ENCODE assay signal across 13 cellular contexts in the genomic region with DNA sequence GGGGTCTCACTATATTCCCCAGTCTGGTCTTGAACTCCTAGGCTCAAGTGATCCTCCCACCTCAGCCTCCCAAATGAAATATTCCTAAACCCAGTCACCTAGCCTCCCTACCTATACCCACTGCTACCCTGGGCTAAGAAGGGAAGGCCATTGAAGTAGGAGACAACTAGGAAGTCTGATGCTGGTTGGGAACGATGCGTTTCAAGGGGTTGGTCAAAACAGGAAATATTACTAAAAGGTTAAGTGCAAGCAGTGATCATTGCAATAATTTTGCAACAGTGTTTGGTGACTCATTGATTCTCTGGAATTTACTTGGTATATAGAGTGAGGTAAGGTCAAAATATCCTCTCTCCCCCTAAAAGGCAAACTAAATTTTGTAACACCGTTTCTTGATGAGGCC. TPM values are rescaled to one million over a fixed set of nuclear protein-coding genes. Genes with fewer than 3 reads are reported as not detected.
DNase-seq lines count a peak whose midpoint lies in the region; ATAC-seq and TF ChIP-seq lines count a peak whose summit lies in the region.
"Had no signal": no experiment of that assay in that cellular context is flagged by ENCODE, and none has a peak within 500 bp of the region (broad histone marks: within the 10 kb centered on the region; RNA-seq: fewer than 3 reads in every experiment).

No MANE protein-coding gene starts in this region.

- no peaks in the 10 kb centered on the region for H4K20me1 ChIP-seq in PC-9 (ENCODE audit: insufficient read depth)

- peaks cover 21% of the 10 kb centered on the region for H3K4me1 ChIP-seq in PC-9 (replicated peaks; ENCODE audit: insufficient read depth)

- H3K4me1 Mint-ChIP-seq in activated CD8-positive, alpha-beta T cell treated with anti-CD3 and anti-CD28 coated beads for 36 hours (ENCODE audit: low read depth): peaks cover 14% of the 10 kb centered on the region
- peaks cover 11% of the 10 kb centered on the region for H3K4me1 Mint-ChIP-seq in activated CD8-positive, alpha-beta T cell treated with anti-CD3 and anti-CD28 coated beads, Interleukin-2, amount 10 ng/mL, durations not matched to agents 7 days and 5 days (ENCODE audit: low read depth)
- peaks cover 13 to 21% of the 10 kb centered on the region in 2 donors for H3K4me1 Mint-ChIP-seq in stimulated activated naive B cell treated with anti-CD40 and anti-IgM and Interleukin-4, amounts not matched to agents 10 μg/mL and 1 μg/mL and 100 μg/mL, for 72 hours

- intact Hi-C loops in activated CD8-positive, alpha-beta T cell treated with anti-CD3 and anti-CD28 coated beads for 36 hours (cut with micrococcal nuclease): no loop called here
- intact Hi-C loops in PC-9 (cut with micrococcal nuclease; ENCODE audit: unreplicated experiment): no loop called here

- H3K27me3 Mint-ChIP-seq in activated CD8-positive, alpha-beta T cell treated with anti-CD3 and anti-CD28 coated beads for 36 hours: no peaks in the 10 kb centered on the region
- H3K27me3 Mint-ChIP-seq in activated CD8-positive, alpha-beta T cell treated with anti-CD3 and anti-CD28 coated beads, Interleukin-2, amount 10 ng/mL, durations not matched to agents 7 days and 5 days (ENCODE audit: low read depth): no peaks in the 10 kb centered on the region
- peaks cover 0 to 4% of the 10 kb centered on the region in 2 donors for H3K27me3 Mint-ChIP-seq in stimulated activated naive B cell treated with anti-CD40 and anti-IgM and Interleukin-4, amounts not matched to agents 10 μg/mL and 1 μg/mL and 100 μg/mL, for 72 hours
- H3K27me3 Mint-ChIP-seq: B cell had no signal

- H3K9me2 ChIP-seq in PC-9 (ENCODE audit: insufficient read depth): no peaks in the 10 kb centered on the region

- H3K9me3 ChIP-seq in PC-9 (ENCODE audit: insufficient read depth, low read depth): peaks cover 19% of the 10 kb centered on the region

- no peak overlapping the region for H3K4me3 ChIP-seq in PC-9
- H3K4me3 ChIP-seq in choroid plexus epithelial cell (ENCODE audit: low read depth, low read length): no peak overlapping the region
- H3K4me3 ChIP-seq: SK-N-MC, tibial nerve had no signal

- CTCF ChIA-PET in activated CD8-positive, alpha-beta T cell treated with anti-CD3 and anti-CD28 coated beads for 36 hours (lab: Charles Lee): interaction anchor here (1.7 to 2.9 kb wide), 2 partner anchors 21 to 42 kb away, joined by 5 to 13 read pairs; a partner anchor contains a TSS
- CTCF ChIA-PET in activated CD8-positive, alpha-beta T cell treated with anti-CD3 and anti-CD28 coated beads, Interleukin-2, amount 10 ng/mL, durations not matched to agents 7 days and 5 days (lab: Charles Lee): interaction anchor here (1.2 to 1.6 kb wide), 2 partner anchors 10 to 213 kb away, joined by 3 to 5 read pairs; no protein-coding TSS in a partner anchor
- CTCF ChIA-PET in PC-9 (lab: Charles Lee): no interaction called here

- peak overlapping the region; percentile 93 for H3K27ac Mint-ChIP-seq in activated CD8-positive, alpha-beta T cell treated with anti-CD3 and anti-CD28 coated beads for 36 hours
- H3K27ac Mint-ChIP-seq in activated CD8-positive, alpha-beta T cell treated with anti-CD3 and anti-CD28 coated beads, Interleukin-2, amount 10 ng/mL, durations not matched to agents 7 days and 5 days: no peak overlapping the region
- H3K27ac Mint-ChIP-seq in stimulated activated naive B cell treated with anti-CD40 and anti-IgM and Interleukin-4, amounts not matched to agents 10 μg/mL and 1 μg/mL and 100 μg/mL, for 72 hours: peak overlapping the region; percentile 91
- H3K27ac Mint-ChIP-seq: B cell had no signal

- peaks cover 15% of the 10 kb centered on the region for H3K9me3 Mint-ChIP-seq in activated CD8-positive, alpha-beta T cell treated with anti-CD3 and anti-CD28 coated beads for 36 hours
- H3K9me3 Mint-ChIP-seq in activated CD8-positive, alpha-beta T cell treated with anti-CD3 and anti-CD28 coated beads, Interleukin-2, amount 10 ng/mL, durations not matched to agents 7 days and 5 days (ENCODE audit: insufficient read depth): peaks cover 12% of the 10 kb centered on the region
- H3K9me3 Mint-ChIP-seq in stimulated activated naive B cell treated with anti-CD40 and anti-IgM and Interleukin-4, amounts not matched to agents 10 μg/mL and 1 μg/mL and 100 μg/mL, for 72 hours: peaks cover 0 to 9% of the 10 kb centered on the region in 2 donors

- peak overlapping the region; percentile 10 for H3K4me3 Mint-ChIP-seq in activated CD8-positive, alpha-beta T cell treated with anti-CD3 and anti-CD28 coated beads for 36 hours
- no peak overlapping the region for H3K4me3 Mint-ChIP-seq in activated CD8-positive, alpha-beta T cell treated with anti-CD3 and anti-CD28 coated beads, Interleukin-2, amount 10 ng/mL, durations not matched to agents 7 days and 5 days
- peak overlapping the region; percentile 9 to 35 for H3K4me3 Mint-ChIP-seq in stimulated activated naive B cell treated with anti-CD40 and anti-IgM and Interleukin-4, amounts not matched to agents 10 μg/mL and 1 μg/mL and 100 μg/mL, for 72 hours
- H3K4me3 Mint-ChIP-seq: B cell had no signal

- H2AFZ ChIP-seq in PC-9: no peak overlapping the region

- no peak for TF ChIP-seq CTCF in activated CD8-positive, alpha-beta T cell treated with anti-CD3 and anti-CD28 coated beads for 36 hours (IDR thresholded peaks at IDR 0.05)
- TF ChIP-seq CTCF in PC-9 (conservative IDR thresholded peaks at IDR 0.05) (no peak), choroid plexus epithelial cell (conservative IDR thresholded peaks at IDR 0.05; ENCODE audit: low read depth, low read length) (no peak)

- H3K36me3 ChIP-seq in PC-9 (ENCODE audit: low read depth): no peaks in the 10 kb centered on the region
- H3K36me3 ChIP-seq: tibial nerve had no signal

- peaks cover 3% of the 10 kb centered on the region for H3K79me2 ChIP-seq in PC-9 (ENCODE audit: low read depth)

- POLR2A ChIA-PET in activated CD8-positive, alpha-beta T cell treated with anti-CD3 and anti-CD28 coated beads for 36 hours (lab: Charles Lee): interaction anchor here (0.7 to 1.3 kb wide), 3 partner anchors 8 to 32 kb away, joined by 3 read pairs; no protein-coding TSS in a partner anchor
- POLR2A ChIA-PET in activated CD8-positive, alpha-beta T cell treated with anti-CD3 and anti-CD28 coated beads, Interleukin-2, amount 10 ng/mL, durations not matched to agents 7 days and 5 days (lab: Charles Lee): interaction anchor here (0.6 kb wide), 1 partner anchor 359 kb away, joined by 5 read pairs; no protein-coding TSS in a partner anchor
- POLR2A ChIA-PET in PC-9 (lab: Charles Lee; ENCODE audit: unreplicated experiment): no interaction called here

- peak; percentile 45 for ATAC-seq in activated CD8-positive, alpha-beta T cell treated with anti-CD3 and anti-CD28 coated beads for 36 hours
- ATAC-seq in activated CD8-positive, alpha-beta T cell treated with anti-CD3 and anti-CD28 coated beads, Interleukin-2, amount 10 ng/mL, durations not matched to agents 7 days and 5 days: no peak
- ATAC-seq in stimulated activated naive B cell treated with anti-CD40 and anti-IgM and Interleukin-4, amounts not matched to agents 10 μg/mL and 1 μg/mL and 100 μg/mL, for 72 hours (replicated peaks): peak; percentile 49 to 61
- ATAC-seq in GM18520 (IDR thresholded peaks at IDR 0.05; ENCODE audit: unreplicated experiment): no peak

- peak overlapping the region; percentile 46 for H3K4me2 ChIP-seq in PC-9

- peaks cover 19% of the 10 kb centered on the region for H3F3A ChIP-seq in PC-9 (ENCODE audit: insufficient read depth, low read depth)

- H3K27me3 ChIP-seq in PC-9 (ENCODE audit: insufficient read depth, low read depth): no peaks in the 10 kb centered on the region
- H3K27me3 ChIP-seq: tibial nerve had no signal

- peaks cover 18% of the 10 kb centered on the region for H3K36me3 Mint-ChIP-seq in activated CD8-positive, alpha-beta T cell treated with anti-CD3 and anti-CD28 coated beads for 36 hours (ENCODE audit: low read depth)
- H3K36me3 Mint-ChIP-seq in activated CD8-positive, alpha-beta T cell treated with anti-CD3 and anti-CD28 coated beads, Interleukin-2, amount 10 ng/mL, durations not matched to agents 7 days and 5 days (ENCODE audit: low read depth): peaks cover 10% of the 10 kb centered on the region
- peaks cover 13% of the 10 kb centered on the region in 2 donors for H3K36me3 Mint-ChIP-seq in stimulated activated naive B cell treated with anti-CD40 and anti-IgM and Interleukin-4, amounts not matched to agents 10 μg/mL and 1 μg/mL and 100 μg/mL, for 72 hours

- peak; percentile 34 for DNase-seq in activated CD8-positive, alpha-beta T cell treated with anti-CD3 and anti-CD28 coated beads for 36 hours
- no peak for DNase-seq in activated CD8-positive, alpha-beta T cell treated with anti-CD3 and anti-CD28 coated beads, Interleukin-2, amount 10 ng/mL, durations not matched to agents 7 days and 5 days
- DNase-seq in PC-9 (peak in 1 of 2 experiments; percentile 88), choroid plexus epithelial cell (ENCODE audit: low read depth) (peak; percentile 84), cerebellar nuclear complex (lab: John Stamatoyannopoulos, UW) (no peak)
- no peak for DNase-seq in stimulated activated naive B cell treated with anti-CD40 and anti-IgM and Interleukin-4, amounts not matched to agents 10 μg/mL and 1 μg/mL and 100 μg/mL, for 72 hours
- no peak for DNase-seq in activated CD4-positive, CD25-positive, alpha-beta regulatory T cell (lab: John Stamatoyannopoulos, UW)
- DNase-seq: NCI-H345; stimulated activated CD4-positive, alpha-beta T cell treated with anti-CD3 and anti-CD28 coated beads, Interleukin-4, amount 100 ng/mL, for 24 hours had no signal

- peak overlapping the region; percentile 69 for H3K27ac ChIP-seq in PC-9
- H3K27ac ChIP-seq: SK-N-MC, tibial nerve had no signal

- BruUV-seq in PC-9 (replicated peaks; lab: Mats Ljungman, UMichigan): no TSS peak

RNA-seq across cellular contexts. Expression of a gene that starts 4.6 kb away (rescaled TPM):
- 100 to 1,000 TPM; 240 to 256 TPM for total RNA-seq in activated CD8-positive, alpha-beta T cell treated with anti-CD3 and anti-CD28 coated beads for 36 hours
- total RNA-seq in activated CD8-positive, alpha-beta T cell treated with anti-CD3 and anti-CD28 coated beads, Interleukin-2, amount 10 ng/mL, durations not matched to agents 7 days and 5 days: 100 to 1,000 TPM; 196 to 202 TPM
- total RNA-seq in PC-9 (2021): 255 and 264 TPM in 2 replicates

RNA-seq across cellular contexts. Expression of a gene that starts 7.5 kb away (rescaled TPM):
- under 1 TPM in 1 of 2 experiments, not detected in 1; 0.43 TPM for total RNA-seq in activated CD8-positive, alpha-beta T cell treated with anti-CD3 and anti-CD28 coated beads for 36 hours
- under 1 TPM in 1 of 2 experiments, not detected in 1; 0.39 TPM for total RNA-seq in activated CD8-positive, alpha-beta T cell treated with anti-CD3 and anti-CD28 coated beads, Interleukin-2, amount 10 ng/mL, durations not matched to agents 7 days and 5 days
- total RNA-seq in PC-9 (2021): not detected in 2 replicates
- total RNA-seq: B cell, tibial nerve had no signal

RNA-seq across cellular contexts. Expression of a gene that starts 18.9 kb away (rescaled TPM):
- 1 to 10 TPM; 1.6 to 2.2 TPM for total RNA-seq in activated CD8-positive, alpha-beta T cell treated with anti-CD3 and anti-CD28 coated beads for 36 hours
- 1 to 10 TPM; 1.2 to 1.6 TPM for total RNA-seq in activated CD8-positive, alpha-beta T cell treated with anti-CD3 and anti-CD28 coated beads, Interleukin-2, amount 10 ng/mL, durations not matched to agents 7 days and 5 days
- 91.2 and 151 TPM in 2 replicates for total RNA-seq in PC-9 (2021)

RNA-seq across cellular contexts. Expression of a gene that starts 21.2 kb away (rescaled TPM):
- total RNA-seq in activated CD8-positive, alpha-beta T cell treated with anti-CD3 and anti-CD28 coated beads for 36 hours: 10 to 100 TPM; 41.3 to 45.0 TPM
- total RNA-seq in activated CD8-positive, alpha-beta T cell treated with anti-CD3 and anti-CD28 coated beads, Interleukin-2, amount 10 ng/mL, durations not matched to agents 7 days and 5 days: 10 to 100 TPM; 58.0 to 61.5 TPM
- 16.5 and 18.7 TPM in 2 replicates for total RNA-seq in PC-9 (2021)

RNA-seq across cellular contexts. Expression of a gene that starts 48.6 kb away (rescaled TPM):
- 10 to 100 TPM; 15.8 to 17.8 TPM for total RNA-seq in activated CD8-positive, alpha-beta T cell treated with anti-CD3 and anti-CD28 coated beads for 36 hours
- total RNA-seq in activated CD8-positive, alpha-beta T cell treated with anti-CD3 and anti-CD28 coated beads, Interleukin-2, amount 10 ng/mL, durations not matched to agents 7 days and 5 days: 10 to 100 TPM; 19.5 to 20.2 TPM
- 9.9 and 11.6 TPM in 2 replicates for total RNA-seq in PC-9 (2021)

Comparison
In these comparisons a context has a peak if more than half of its experiments do, and no peak if none do; other contexts are left out.
1. ATAC-seq: peak in activated CD8-positive, alpha-beta T cell treated with anti-CD3 and anti-CD28 coated beads for 36 hours (single experiment) and stimulated activated naive B cell treated with anti-CD40 and anti-IgM and Interleukin-4, amounts not matched to agents 10 μg/mL and 1 μg/mL and 100 μg/mL, for 72 hours (2 of 2); none in activated CD8-positive, alpha-beta T cell treated with anti-CD3 and anti-CD28 coated beads, Interleukin-2, amount 10 ng/mL, durations not matched to agents 7 days and 5 days (single experiment) and GM18520 (single experiment).
2. DNase-seq: peak in activated CD8-positive, alpha-beta T cell treated with anti-CD3 and anti-CD28 coated beads for 36 hours (single experiment) and choroid plexus epithelial cell (single experiment); none in activated CD8-positive, alpha-beta T cell treated with anti-CD3 and anti-CD28 coated beads, Interleukin-2, amount 10 ng/mL, durations not matched to agents 7 days and 5 days (single experiment), stimulated activated naive B cell treated with anti-CD40 and anti-IgM and Interleukin-4, amounts not matched to agents 10 μg/mL and 1 μg/mL and 100 μg/mL, for 72 hours (single experiment), activated CD4-positive, CD25-positive, alpha-beta regulatory T cell (0 of 4) and cerebellar nuclear complex (0 of 2).
3. RNA of a gene that starts 18.9 kb away (total RNA-seq): 91.2 to 151 TPM in PC-9; 1.6 to 2.2 TPM in activated CD8-positive, alpha-beta T cell treated with anti-CD3 and anti-CD28 coated beads for 36 hours and 1.2 to 1.6 TPM in activated CD8-positive, alpha-beta T cell treated with anti-CD3 and anti-CD28 coated beads, Interleukin-2, amount 10 ng/mL, durations not matched to agents 7 days and 5 days; every median in the first group is over 10 times any median in the second.